Comparison of ENCODE assay signal across 19 cellular contexts in genomic region chrX:154511761-154512160, GRCh38. TPM values are rescaled to one million over a fixed set of nuclear protein-coding genes. Genes with fewer than 3 reads are reported as not detected.
DNase-seq lines count a peak whose midpoint lies in the region; ATAC-seq lines count a peak whose summit lies in the region.
"Had no signal": no experiment of that assay in that cellular context is flagged by ENCODE, and none has a peak within 500 bp of the region (broad histone marks: within the 10 kb centered on the region; RNA-seq: fewer than 3 reads in every experiment).

No MANE protein-coding gene starts in this region.

- CTCF ChIA-PET in activated naive CD4-positive, alpha-beta T cell treated with anti-CD3 and anti-CD28 coated beads for 36 hours (lab: Charles Lee): no interaction called here

- H3K9me3 Mint-ChIP-seq in activated naive CD4-positive, alpha-beta T cell treated with anti-CD3 and anti-CD28 coated beads for 36 hours: no peaks in the 10 kb centered on the region
- no peaks in the 10 kb centered on the region for H3K9me3 Mint-ChIP-seq in stimulated activated effector memory CD8-positive, alpha-beta T cell treated with anti-CD3 and anti-CD28 coated beads, Interleukin-12 subunit alpha, Interleukin-12 subunit beta, amount 100 ng/mL, for 72 hours

- no peaks in the 10 kb centered on the region for H3K36me3 ChIP-seq in effector memory CD4-positive, alpha-beta T cell (ENCODE audit: control insufficient read depth, insufficient read depth, low read length)

- ATAC-seq in T-helper 17 cell: no peak
- no peak for ATAC-seq in stimulated activated effector memory CD8-positive, alpha-beta T cell treated with anti-CD3 and anti-CD28 coated beads, Interleukin-12 subunit alpha, Interleukin-12 subunit beta, amount 100 ng/mL, for 72 hours
- no peak for ATAC-seq in GM18861 (IDR thresholded peaks at IDR 0.05; ENCODE audit: unreplicated experiment)

- no peaks in the 10 kb centered on the region for H3K4me1 ChIP-seq in effector memory CD4-positive, alpha-beta T cell (ENCODE audit: control insufficient read depth, insufficient read depth, low read length, poor library complexity, severe bottlenecking)
- H3K4me1 ChIP-seq: vagina had no signal

- no peak for DNase-seq in activated naive CD4-positive, alpha-beta T cell treated with anti-CD3 and anti-CD28 coated beads for 36 hours
- no peak for DNase-seq in activated naive CD4-positive, alpha-beta T cell (lab: John Stamatoyannopoulos, UW)
- no peak for DNase-seq in T-helper 17 cell
- DNase-seq in effector memory CD4-positive, alpha-beta T cell: no peak
- no peak for DNase-seq in stimulated activated effector memory CD8-positive, alpha-beta T cell treated with anti-CD3 and anti-CD28 coated beads, Interleukin-12 subunit alpha, Interleukin-12 subunit beta, amount 100 ng/mL, for 72 hours (ENCODE audit: low spot score in 2 of 2)
- no peak for DNase-seq in activated gamma-delta T cell treated with Interleukin-2 at 50 U/mL for 16 hours
- DNase-seq in OCI-M1 (lab: John Stamatoyannopoulos, UW): no peak
- DNase-seq: ACHN; activated T-cell treated with anti-CD3 and anti-CD28 coated beads, Interleukin-2, amount 50 U/mL, for 1 hour; amygdala; dorsolateral prefrontal cortex; NCI-H146; NCI-H2171; NCI-H524 treated with DMSO at 0.1 percent for 48 hours; stimulated activated CD4-positive, alpha-beta T cell treated with anti-CD3 and anti-CD28 coated beads, Interleukin-12 subunit alpha, Interleukin-12 subunit beta, amount 100 ng/mL, for 4 hours had no signal

- H3K27me3 Mint-ChIP-seq in activated naive CD4-positive, alpha-beta T cell treated with anti-CD3 and anti-CD28 coated beads for 36 hours (ENCODE audit: low read depth): no peaks in the 10 kb centered on the region
- no peaks in the 10 kb centered on the region for H3K27me3 Mint-ChIP-seq in T-helper 17 cell

- peaks cover 24% of the 10 kb centered on the region for H3K4me1 Mint-ChIP-seq in activated naive CD4-positive, alpha-beta T cell treated with anti-CD3 and anti-CD28 coated beads for 36 hours (ENCODE audit: low read depth)
- H3K4me1 Mint-ChIP-seq in T-helper 17 cell: peaks cover 20% of the 10 kb centered on the region
- peaks cover 26% of the 10 kb centered on the region for H3K4me1 Mint-ChIP-seq in stimulated activated effector memory CD8-positive, alpha-beta T cell treated with anti-CD3 and anti-CD28 coated beads, Interleukin-12 subunit alpha, Interleukin-12 subunit beta, amount 100 ng/mL, for 72 hours

- H3K4me3 Mint-ChIP-seq in activated naive CD4-positive, alpha-beta T cell treated with anti-CD3 and anti-CD28 coated beads for 36 hours: no peak overlapping the region
- H3K4me3 Mint-ChIP-seq in T-helper 17 cell: no peak overlapping the region
- no peak overlapping the region for H3K4me3 Mint-ChIP-seq in stimulated activated effector memory CD8-positive, alpha-beta T cell treated with anti-CD3 and anti-CD28 coated beads, Interleukin-12 subunit alpha, Interleukin-12 subunit beta, amount 100 ng/mL, for 72 hours

- no peaks in the 10 kb centered on the region for H3K27me3 ChIP-seq in effector memory CD4-positive, alpha-beta T cell (replicated peaks; ENCODE audit: control insufficient read depth, insufficient read depth, low read length, poor library complexity, severe bottlenecking)
- H3K27me3 ChIP-seq: vagina had no signal

- peak overlapping the region; percentile 36 for H3K27ac Mint-ChIP-seq in activated naive CD4-positive, alpha-beta T cell treated with anti-CD3 and anti-CD28 coated beads for 36 hours
- H3K27ac Mint-ChIP-seq in T-helper 17 cell: peak overlapping the region; percentile 19
- peak overlapping the region; percentile 81 for H3K27ac Mint-ChIP-seq in stimulated activated effector memory CD8-positive, alpha-beta T cell treated with anti-CD3 and anti-CD28 coated beads, Interleukin-12 subunit alpha, Interleukin-12 subunit beta, amount 100 ng/mL, for 72 hours

- intact Hi-C loops in activated naive CD4-positive, alpha-beta T cell treated with anti-CD3 and anti-CD28 coated beads for 36 hours (cut with micrococcal nuclease): no loop called here

- peaks cover 13% of the 10 kb centered on the region for H3K36me3 Mint-ChIP-seq in activated naive CD4-positive, alpha-beta T cell treated with anti-CD3 and anti-CD28 coated beads for 36 hours (ENCODE audit: low read depth)
- peaks cover 2% of the 10 kb centered on the region for H3K36me3 Mint-ChIP-seq in T-helper 17 cell (ENCODE audit: low read depth)
- peaks cover 38% of the 10 kb centered on the region for H3K36me3 Mint-ChIP-seq in stimulated activated effector memory CD8-positive, alpha-beta T cell treated with anti-CD3 and anti-CD28 coated beads, Interleukin-12 subunit alpha, Interleukin-12 subunit beta, amount 100 ng/mL, for 72 hours

- H3K4me3 ChIP-seq in effector memory CD4-positive, alpha-beta T cell (ENCODE audit: insufficient read depth, low read depth, low read length, poor library complexity, severe bottlenecking): no peak overlapping the region
- H3K4me3 ChIP-seq: dorsolateral prefrontal cortex, SK-N-MC, vagina had no signal

- H3K27ac ChIP-seq in effector memory CD4-positive, alpha-beta T cell (ENCODE audit: insufficient read depth, low read length, poor library complexity, severe bottlenecking): peak overlapping the region; percentile 32
- H3K27ac ChIP-seq: dorsolateral prefrontal cortex, epithelial cell of prostate, SK-N-MC, vagina had no signal

- no peaks in the 10 kb centered on the region for H3K9me3 ChIP-seq in T-helper 17 cell (ENCODE audit: control insufficient read depth, low read length, poor library complexity, severe bottlenecking)
- no peaks in the 10 kb centered on the region for H3K9me3 ChIP-seq in effector memory CD4-positive, alpha-beta T cell (ENCODE audit: control insufficient read depth, low read length)
- H3K9me3 ChIP-seq: vagina had no signal

RNA-seq across cellular contexts. Expression of gene FAM3A, which starts 4.3 kb away (rescaled TPM):
- 10 to 100 TPM; 17.8 to 21.4 TPM for total RNA-seq in activated naive CD4-positive, alpha-beta T cell treated with anti-CD3 and anti-CD28 coated beads for 36 hours
- total RNA-seq in T-helper 17 cell: 10 to 100 TPM; 32.5 to 34.0 TPM

RNA-seq across cellular contexts. Expression of gene SLC10A3, which starts 21.3 kb away (rescaled TPM):
- total RNA-seq in activated naive CD4-positive, alpha-beta T cell treated with anti-CD3 and anti-CD28 coated beads for 36 hours: 1 to 10 TPM; 6.7 to 6.9 TPM
- 10 to 100 TPM; 23.9 to 29.5 TPM for total RNA-seq in T-helper 17 cell

RNA-seq across cellular contexts. Expression of gene UBL4A, which starts 25.3 kb away (rescaled TPM):
- 10 to 100 TPM; 37.4 to 38.2 TPM for total RNA-seq in activated naive CD4-positive, alpha-beta T cell treated with anti-CD3 and anti-CD28 coated beads for 36 hours
- total RNA-seq in T-helper 17 cell: 10 to 100 TPM; 15.2 to 30.6 TPM

RNA-seq across cellular contexts. Expression of gene LAGE3, which starts 32.7 kb away (rescaled TPM):
- 10 to 100 TPM; 42.3 to 42.8 TPM for total RNA-seq in activated naive CD4-positive, alpha-beta T cell treated with anti-CD3 and anti-CD28 coated beads for 36 hours
- total RNA-seq in T-helper 17 cell: 1 to 10 TPM; 9.1 to 9.5 TPM

RNA-seq across cellular contexts. Expression of gene G6PD, which starts 34.9 kb away (rescaled TPM):
- total RNA-seq in activated naive CD4-positive, alpha-beta T cell treated with anti-CD3 and anti-CD28 coated beads for 36 hours: 10 to 100 TPM; 63.7 to 64.4 TPM
- 10 to 100 TPM; 28.5 to 44.9 TPM for total RNA-seq in T-helper 17 cell

Comparison
In these comparisons a context has a peak if more than half of its experiments do, and no peak if none do; other contexts are left out.
1. H3K27ac Mint-ChIP-seq: peak in every context shown above with its lines; median percentile 81 in stimulated activated effector memory CD8-positive, alpha-beta T cell treated with anti-CD3 and anti-CD28 coated beads, Interleukin-12 subunit alpha, Interleukin-12 subunit beta, amount 100 ng/mL, for 72 hours; 36 in activated naive CD4-positive, alpha-beta T cell treated with anti-CD3 and anti-CD28 coated beads for 36 hours; 19 in T-helper 17 cell.